ENCODE assay signal across 8 cellular contexts in genomic region chr15:81106560-81106959, GRCh38. TPM values are rescaled to one million over a fixed set of nuclear protein-coding genes. Genes with fewer than 3 reads are reported as not detected.
DNase-seq lines count a peak whose midpoint lies in the region; ATAC-seq and TF ChIP-seq lines count a peak whose summit lies in the region.

No MANE protein-coding gene starts in this region.

- no peaks in the 10 kb centered on the region for H3K36me3 ChIP-seq in HEK293 (ENCODE audit: control insufficient read depth in 2 of 2, insufficient read depth in 1 of 2, low read length in 2 of 2)
- no peaks in the 10 kb centered on the region for H3K36me3 ChIP-seq in fibroblast of lung (ENCODE audit: control insufficient read depth, insufficient read depth, low read length)

- H3K4me1 Mint-ChIP-seq in neural crest cell: peaks cover 4% of the 10 kb centered on the region

- H2AFZ ChIP-seq in fibroblast of lung (ENCODE audit: low read length): no peak overlapping the region

- no peak overlapping the region for H3K27ac ChIP-seq in HEK293 (ENCODE audit: extremely low read depth, low read depth, low read length)
- no peak overlapping the region for H3K27ac ChIP-seq in fibroblast of lung (ENCODE audit: insufficient read depth, low read length)

- CTCF ChIA-PET in HEK293 (lab: Yijun Ruan, JAX): interaction anchor here (0.6 to 19.9 kb wide), 19 partner anchors 9 to 656 kb away, joined by 3 to 530 read pairs (median 4); no protein-coding TSS in a partner anchor

- no peaks in the 10 kb centered on the region for H3K9me3 Mint-ChIP-seq in neural crest cell

- no peak overlapping the region for H3K9ac ChIP-seq in fibroblast of lung (ENCODE audit: insufficient read depth, low read length)

- no peaks in the 10 kb centered on the region for H3K36me3 Mint-ChIP-seq in neural crest cell (ENCODE audit: low read depth)

- H3K4me2 ChIP-seq in fibroblast of lung (ENCODE audit: extremely low read depth, insufficient read depth, low read length): no peak overlapping the region

- ATAC-seq in HG02884 (IDR thresholded peaks at IDR 0.05; ENCODE audit: unreplicated experiment) (no peak), HG03460 (IDR thresholded peaks at IDR 0.05; ENCODE audit: unreplicated experiment) (no peak)

- peak; percentile 60 for TF ChIP-seq CTCF in HEK293 (tag by site-specific recombination; IDR thresholded peaks at IDR 0.05)
- peak; percentile 72 to 83 for TF ChIP-seq CTCF in fibroblast of lung (conservative IDR thresholded peaks at IDR 0.05 in 1 of 2, IDR thresholded peaks at IDR 0.05 in 1 of 2; ENCODE audit: low read depth in 1 of 2, low read length in 2 of 2)
- peak; percentile 83 for TF ChIP-seq CTCF in neural crest cell (conservative IDR thresholded peaks at IDR 0.05)

- POLR2A ChIA-PET in HEK293 (lab: Yijun Ruan, JAX): interaction anchor here (0.6 to 1.0 kb wide), 2 partner anchors 106 to 159 kb away, joined by 4 to 5 read pairs; partner anchors contain the start of gene TLNRD1

- H4K20me1 ChIP-seq in fibroblast of lung (ENCODE audit: control insufficient read depth, extremely low read depth, insufficient read depth, low read length): no peaks in the 10 kb centered on the region

- DNase-seq in COR-L47 (lab: John Stamatoyannopoulos, UW): peak; percentile 30
- peak; percentile 33 for DNase-seq in NCI-H748 treated with DMSO at 0.1 percent for 48 hours (lab: John Stamatoyannopoulos, UW)
- DNase-seq in activated T-cell treated with anti-CD3 and anti-CD28 coated beads for 1 hour (ENCODE audit: low read depth): peak; percentile 15
- DNase-seq in fibroblast of lung (ENCODE audit: low read depth in 2 of 2): peak; percentile 72 to 86
- peak; percentile 51 for DNase-seq in neural crest cell (ENCODE audit: low read depth, low spot score)

- no peaks in the 10 kb centered on the region for H3K9me3 ChIP-seq in HEK293 (ENCODE audit: control insufficient read depth, insufficient read depth, low read depth, low read length)
- no peaks in the 10 kb centered on the region for H3K9me3 ChIP-seq in fibroblast of lung (ENCODE audit: control insufficient read depth, insufficient read depth, low read depth, low read length)

- H3K27ac Mint-ChIP-seq in neural crest cell (ENCODE audit: unreplicated experiment): no peak overlapping the region

- H3K4me1 ChIP-seq in HEK293 (ENCODE audit: control insufficient read depth, insufficient read depth, low read length) (no peaks in the 10 kb centered on the region), fibroblast of lung (ENCODE audit: control insufficient read depth, extremely low read depth, insufficient read depth, low read length) (no peaks in the 10 kb centered on the region)

- no peaks in the 10 kb centered on the region for H3K27me3 ChIP-seq in fibroblast of lung (ENCODE audit: control insufficient read depth, insufficient read depth, low read length)

- H3K4me3 Mint-ChIP-seq in neural crest cell: no peak overlapping the region

- H3K4me3 ChIP-seq in HEK293 (ENCODE audit: low read depth, low read length) (no peak overlapping the region), fibroblast of lung (replicated peaks in 1 of 4; ENCODE audit: control extremely low read depth in 1 of 4, insufficient read depth in 1 of 4, low read depth in 3 of 4, low read length in 4 of 4) (no peak overlapping the region)

- no peaks in the 10 kb centered on the region for H3K79me2 ChIP-seq in fibroblast of lung (ENCODE audit: control insufficient read depth, insufficient read depth, low read length)

- peaks cover 53% of the 10 kb centered on the region for H3K27me3 Mint-ChIP-seq in neural crest cell (ENCODE audit: low read depth)

TF ChIP-seq in HEK293, 187 proteins besides CTCF, POLR2A, EP300 and RAD21:
- TF ChIP-seq ZNF610 (tag by site-specific recombination; IDR thresholded peaks at IDR 0.05; ENCODE audit: borderline replicate concordance) (no peak), ZBTB17 (tag by site-specific recombination; IDR thresholded peaks at IDR 0.05) (peak; percentile 70), SP7 (tag by site-specific recombination; IDR thresholded peaks at IDR 0.05) (0 out of 2 replicates have a peak, but pooled peaks have one; percentile 15), WT1 (tag by site-specific recombination; IDR thresholded peaks at IDR 0.05) (no peak), ZNF600 (tag by site-specific recombination; IDR thresholded peaks at IDR 0.05) (peak; percentile 50; the same call in 1 of the 2 replicates), PATZ1 (tag by site-specific recombination; IDR thresholded peaks at IDR 0.05) (no peak), ZNF660 (tag by site-specific recombination; IDR thresholded peaks at IDR 0.05) (0 out of 2 replicates have a peak, but pooled peaks have one; percentile 22), ZNF350 (tag by site-specific recombination; IDR thresholded peaks at IDR 0.05) (no peak), ZNF654 (tag by site-specific recombination; IDR thresholded peaks at IDR 0.05; ENCODE audit: low read depth) (peak; percentile 76)

RNA-seq across cellular contexts. Expression of gene CFAP161, which starts 27.5 kb away (rescaled TPM):
- total RNA-seq in fibroblast of lung (0.17 and 0.26 TPM in 2 replicates), neural crest cell (not detected in 2 replicates)
- polyA plus RNA-seq in fibroblast of lung: not detected in 2 replicates
- polyA plus RNA-seq in fibroblast of lung (2012): not detected in 2 replicates
- not detected in 2 replicates for polyA minus RNA-seq in fibroblast of lung (ENCODE audit: low replicate concordance)

Comparison
In these comparisons a context has a peak if more than half of its experiments do, and no peak if none do; other contexts are left out.
1. DNase-seq: peak in every context shown above with its lines; median percentile 79 in fibroblast of lung; 51 in neural crest cell; 33 in NCI-H748 treated with DMSO at 0.1 percent for 48 hours; 30 in COR-L47; 15 in activated T-cell treated with anti-CD3 and anti-CD28 coated beads for 1 hour.